ENCODE assay signal across 1 cellular context in the genomic region with DNA sequence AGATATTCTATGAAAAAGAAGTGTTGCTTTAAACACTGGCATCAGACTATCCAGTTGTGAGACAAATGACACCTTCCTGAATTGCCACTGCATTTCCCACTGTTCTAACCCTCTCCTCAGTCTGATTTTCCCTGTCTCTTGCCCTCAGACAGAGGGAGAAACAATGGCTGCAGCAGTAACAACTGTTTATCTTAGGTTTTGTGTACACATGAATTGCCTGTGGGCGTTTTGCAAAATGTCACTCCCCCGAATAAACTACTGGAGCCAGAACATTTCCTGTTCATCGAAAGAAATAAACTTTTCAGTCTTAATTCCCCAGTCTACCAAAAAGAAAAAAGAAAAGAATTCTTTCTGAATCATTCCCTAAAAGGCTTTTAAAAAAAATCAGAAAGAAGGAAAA.
TF ChIP-seq lines count a peak whose summit lies in the region.

No MANE protein-coding gene starts in this region.

TF ChIP-seq in IMR-90, 13 proteins besides CTCF, POLR2A, EP300 and RAD21 (continued from another document):
- TF ChIP-seq, protein P1, sequence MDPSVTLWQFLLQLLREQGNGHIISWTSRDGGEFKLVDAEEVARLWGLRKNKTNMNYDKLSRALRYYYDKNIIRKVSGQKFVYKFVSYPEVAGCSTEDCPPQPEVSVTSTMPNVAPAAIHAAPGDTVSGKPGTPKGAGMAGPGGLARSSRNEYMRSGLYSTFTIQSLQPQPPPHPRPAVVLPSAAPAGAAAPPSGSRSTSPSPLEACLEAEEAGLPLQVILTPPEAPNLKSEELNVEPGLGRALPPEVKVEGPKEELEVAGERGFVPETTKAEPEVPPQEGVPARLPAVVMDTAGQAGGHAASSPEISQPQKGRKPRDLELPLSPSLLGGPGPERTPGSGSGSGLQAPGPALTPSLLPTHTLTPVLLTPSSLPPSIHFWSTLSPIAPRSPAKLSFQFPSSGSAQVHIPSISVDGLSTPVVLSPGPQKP (IDR thresholded peaks at IDR 0.05; ENCODE audit: borderline replicate concordance, low read depth, low read length), result no peak
- TF ChIP-seq CHD1 (IDR thresholded peaks at IDR 0.05; ENCODE audit: low read depth, low read length) (no peak), RCOR1 (IDR thresholded peaks at IDR 0.05; ENCODE audit: insufficient replicate concordance, low read length) (no peak), SMC3 (IDR thresholded peaks at IDR 0.05; ENCODE audit: low read depth, low read length) (no peak), MAZ (IDR thresholded peaks at IDR 0.05; ENCODE audit: borderline replicate concordance, low read depth, low read length) (no peak), FOS (IDR thresholded peaks at IDR 0.05; ENCODE audit: low read depth, low read length) (no peak), BHLHE40 (IDR thresholded peaks at IDR 0.05; ENCODE audit: low read depth, low read length) (no peak), NFE2L2 (IDR thresholded peaks at IDR 0.05; ENCODE audit: low read depth, low read length) (no peak)
- TF ChIP-seq, protein P2, sequence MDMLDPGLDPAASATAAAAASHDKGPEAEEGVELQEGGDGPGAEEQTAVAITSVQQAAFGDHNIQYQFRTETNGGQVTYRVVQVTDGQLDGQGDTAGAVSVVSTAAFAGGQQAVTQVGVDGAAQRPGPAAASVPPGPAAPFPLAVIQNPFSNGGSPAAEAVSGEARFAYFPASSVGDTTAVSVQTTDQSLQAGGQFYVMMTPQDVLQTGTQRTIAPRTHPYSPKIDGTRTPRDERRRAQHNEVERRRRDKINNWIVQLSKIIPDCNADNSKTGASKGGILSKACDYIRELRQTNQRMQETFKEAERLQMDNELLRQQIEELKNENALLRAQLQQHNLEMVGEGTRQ (IDR thresholded peaks at IDR 0.05; ENCODE audit: low read depth, low read length), result no peak
